ENCODE assay signal across 24 cellular contexts in genomic region chr1:158120254-158120653, GRCh38.
"Had no signal": no experiment of that assay in that cellular context is flagged by ENCODE, and none has a peak within 500 bp of the region (broad histone marks: within the 10 kb centered on the region; RNA-seq: fewer than 3 reads in every experiment).

No MANE protein-coding gene starts in this region.

- H3K36me3 ChIP-seq: esophagus squamous epithelium, ovary, right lobe of liver, upper lobe of left lung had no signal

- H3K27me3 ChIP-seq: ovary, right lobe of liver, upper lobe of left lung had no signal

- DNase-seq: activated B cell treated with CpG ODN at 0.5 μM for 24 hours; activated CD4-positive, alpha-beta T cell treated with anti-CD3 and anti-CD28 coated beads, Interleukin-2, amount 50 U/mL, for 1 hour; activated CD8-positive, alpha-beta T cell treated with anti-CD3 and anti-CD28 coated beads for 36 hours; activated gamma-delta T cell treated with Interleukin-2 at 50 U/mL for 16 hours; activated naive CD8-positive, alpha-beta T cell treated with anti-CD3 and anti-CD28 coated beads, Interleukin-2, amount 50 U/mL, for 24 hours; activated T-cell treated with anti-CD3 and anti-CD28 coated beads, Interleukin-2, amount 50 U/mL, for 4 hours; amygdala; caudate nucleus; esophagus squamous epithelium; foreskin melanocyte; glutamatergic neuron; natural killer cell; ovary; right lobe of liver; small intestine; stimulated activated CD4-positive, alpha-beta T cell treated with anti-CD3 and anti-CD28 coated beads, Interleukin-4, amount 100 ng/mL, for 4 hours; stimulated activated CD8-positive, alpha-beta memory T cell treated with anti-CD3 and anti-CD28 coated beads, Interleukin-4, amount 100 ng/mL, for 48 hours; stimulated activated naive CD8-positive, alpha-beta T cell treated with anti-CD3 and anti-CD28 coated beads, Interleukin-15, amount 100 ng/mL, for 72 hours; substantia nigra; T-helper 1 cell; upper lobe of left lung had no signal

- ATAC-seq: activated CD8-positive, alpha-beta T cell treated with anti-CD3 and anti-CD28 coated beads for 36 hours; activated naive CD8-positive, alpha-beta T cell treated with anti-CD3 and anti-CD28 coated beads, Interleukin-2, amount 50 U/mL, for 24 hours; activated T-cell treated with anti-CD3 and anti-CD28 coated beads, Interleukin-2, amount 50 U/mL, for 4 hours; activated T-helper 17 cell treated with anti-CD3 and anti-CD28 coated beads, Interleukin-2, amount 50 U/mL, for 72 hours; natural killer cell; right lobe of liver; stimulated activated memory B cell treated with anti-CD40 and anti-IgM and Interleukin-4, amounts not matched to agents 10 μg/mL and 1 μg/mL and 100 μg/mL, for 72 hours; stimulated activated naive CD8-positive, alpha-beta T cell treated with anti-CD3 and anti-CD28 coated beads, Interleukin-15, amount 100 ng/mL, for 72 hours had no signal

- H3K9me3 ChIP-seq: esophagus squamous epithelium, ovary, right lobe of liver, upper lobe of left lung had no signal

- H3K4me3 ChIP-seq: esophagus squamous epithelium, ovary, right lobe of liver, upper lobe of left lung had no signal

- H3K27ac ChIP-seq: epithelial cell of prostate, esophagus squamous epithelium, ovary, right lobe of liver, upper lobe of left lung had no signal
